Comparison of ENCODE assay signal across 11 cellular contexts in genomic region chr1:204286323-204286714, GRCh38.
DNase-seq lines count a peak whose midpoint lies in the region; ATAC-seq and TF ChIP-seq lines count a peak whose summit lies in the region.
"Had no signal": no experiment of that assay in that cellular context is flagged by ENCODE, and none has a peak within 500 bp of the region (broad histone marks: within the 10 kb centered on the region; RNA-seq: fewer than 3 reads in every experiment).

No MANE protein-coding gene starts in this region.

- no peak overlapping the region for H2BK12ac ChIP-seq in trophoblast cell (ENCODE audit: low read length)

- no peaks in the 10 kb centered on the region for H3K9me2 ChIP-seq in Loucy (replicated peaks; ENCODE audit: low read depth, low read length)

- no peak overlapping the region for H4K91ac ChIP-seq in trophoblast cell (ENCODE audit: low read depth, low read length)

- H3K14ac ChIP-seq in trophoblast cell (ENCODE audit: low read length), result no peak overlapping the region

- H4K8ac ChIP-seq in trophoblast cell (ENCODE audit: low read depth, low read length), result no peak overlapping the region

- no peaks in the 10 kb centered on the region for H3K9me3 ChIP-seq in Loucy (ENCODE audit: insufficient read depth, low read depth, low read length)
- no peaks in the 10 kb centered on the region for H3K9me3 ChIP-seq in endocrine pancreas (ENCODE audit: control insufficient read depth, low read length)
- H3K9me3 ChIP-seq in trophoblast cell (ENCODE audit: insufficient read depth, low read depth, low read length), result no peaks in the 10 kb centered on the region
- H3K9me3 ChIP-seq: psoas muscle had no signal

- no peak overlapping the region for H2AK5ac ChIP-seq in trophoblast cell (ENCODE audit: low read length)

- no peaks in the 10 kb centered on the region for H3K27me3 ChIP-seq in Loucy (ENCODE audit: insufficient read depth, low read length, poor library complexity, severe bottlenecking)
- H3K27me3 ChIP-seq in endocrine pancreas (ENCODE audit: control insufficient read depth, insufficient read depth, low read length), result no peaks in the 10 kb centered on the region
- no peaks in the 10 kb centered on the region for H3K27me3 ChIP-seq in trophoblast cell (ENCODE audit: insufficient read depth, low read length)

- H3K4me3 ChIP-seq in Loucy (ENCODE audit: low read length, poor library complexity, severe bottlenecking) (peak overlapping the region; percentile 60), endocrine pancreas (ENCODE audit: control insufficient read depth, insufficient read depth, low read length) (peak overlapping the region; percentile 6), trophoblast cell (ENCODE audit: low read depth, low read length) (no peak overlapping the region)

- H4K12ac ChIP-seq in trophoblast cell (ENCODE audit: low read depth, low read length), result no peak overlapping the region

- H3K79me2 ChIP-seq in Loucy (ENCODE audit: insufficient read depth, low read length), result no peaks in the 10 kb centered on the region
- peaks cover 5% of the 10 kb centered on the region for H3K79me2 ChIP-seq in trophoblast cell (ENCODE audit: control insufficient read depth, insufficient read depth, low read length, poor library complexity)

- no peak overlapping the region for H3K27ac ChIP-seq in trophoblast cell (ENCODE audit: low read depth, low read length)
- H3K27ac ChIP-seq: psoas muscle had no signal

- WGBS in trophoblast cell (ENCODE audit: extremely low coverage, insufficient coverage, insufficient read length), result no CpG with 5 or more reads among the region's 5 CpGs

- no peaks in the 10 kb centered on the region for H4K20me1 ChIP-seq in Loucy (ENCODE audit: insufficient read depth, low read length, poor library complexity, severe bottlenecking)

- DNase-seq in DMS153 (lab: John Stamatoyannopoulos, UW) (peak; percentile 11), DMS153 treated with DMSO at 0.1 percent for 48 hours (lab: John Stamatoyannopoulos, UW; ENCODE audit: unreplicated experiment) (no peak), trophoblast cell (no peak), left lobe of liver (ENCODE audit: low spot score) (no peak), SKM-1 (lab: John Stamatoyannopoulos, UW; ENCODE audit: unreplicated experiment) (no peak), superior temporal gyrus (ENCODE audit: extremely low spot score) (no peak)
- DNase-seq: 8988T, NCI-H1436, psoas muscle had no signal

- peak overlapping the region; percentile 69 for H3K9ac ChIP-seq in Loucy (ENCODE audit: low read depth, low read length, poor library complexity, severe bottlenecking)
- peak overlapping the region; percentile 35 for H3K9ac ChIP-seq in endocrine pancreas (ENCODE audit: control insufficient read depth, insufficient read depth, low read length)
- no peak overlapping the region for H3K9ac ChIP-seq in trophoblast cell (ENCODE audit: low read length)

- ATAC-seq in left lobe of liver, result no peak

- no peaks in the 10 kb centered on the region for H3F3A ChIP-seq in Loucy (ENCODE audit: low read depth)

- no peak overlapping the region for H2BK120ac ChIP-seq in trophoblast cell (ENCODE audit: insufficient read depth, low read length, poor library complexity)

- H3K4me1 ChIP-seq in Loucy (ENCODE audit: insufficient read depth, low read length, poor library complexity, severe bottlenecking), result peaks cover 55% of the 10 kb centered on the region
- peaks cover 6% of the 10 kb centered on the region for H3K4me1 ChIP-seq in endocrine pancreas (ENCODE audit: control insufficient read depth, insufficient read depth, low read length)
- H3K4me1 ChIP-seq in trophoblast cell (ENCODE audit: control insufficient read depth in 1 of 2, insufficient read depth in 2 of 2, low read length in 2 of 2), result peaks cover 20% of the 10 kb centered on the region in 2 experiments

- peak overlapping the region; percentile 48 for H3K18ac ChIP-seq in trophoblast cell (ENCODE audit: low read length)

- peak overlapping the region; percentile 70 for H3K4ac ChIP-seq in trophoblast cell (ENCODE audit: low read depth, low read length)

- H2AFZ ChIP-seq in Loucy (ENCODE audit: low read length) (0 out of 2 replicates have a peak overlapping the region, but pooled peaks have one; percentile 61), trophoblast cell (ENCODE audit: insufficient read depth, low read length, poor library complexity) (no peak overlapping the region)

- no peak overlapping the region for H2BK5ac ChIP-seq in trophoblast cell (ENCODE audit: low read depth, low read length, poor library complexity)

- peak overlapping the region; percentile 88 for H3K4me2 ChIP-seq in Loucy (ENCODE audit: low read depth, low read length, poor library complexity, severe bottlenecking)
- no peak overlapping the region for H3K4me2 ChIP-seq in trophoblast cell (ENCODE audit: low read length)

- no peak overlapping the region for H3K23ac ChIP-seq in trophoblast cell (ENCODE audit: low read length)

- H3K36me3 ChIP-seq in Loucy (ENCODE audit: insufficient read depth, low read length) (no peaks in the 10 kb centered on the region), endocrine pancreas (ENCODE audit: control insufficient read depth, insufficient read depth, low read length) (no peaks in the 10 kb centered on the region), trophoblast cell (ENCODE audit: control insufficient read depth in 1 of 2, insufficient read depth in 2 of 2, low read length in 2 of 2) (peaks cover 0 to 2% of the 10 kb centered on the region in 2 experiments)

- H3K79me1 ChIP-seq in trophoblast cell (ENCODE audit: low read length), result peaks cover 7% of the 10 kb centered on the region

- TF ChIP-seq CTCF in Loucy (conservative IDR thresholded peaks at IDR 0.05; ENCODE audit: low read length), result no peak
